ENCODE assay signal across 15 cellular contexts in the genomic region with DNA sequence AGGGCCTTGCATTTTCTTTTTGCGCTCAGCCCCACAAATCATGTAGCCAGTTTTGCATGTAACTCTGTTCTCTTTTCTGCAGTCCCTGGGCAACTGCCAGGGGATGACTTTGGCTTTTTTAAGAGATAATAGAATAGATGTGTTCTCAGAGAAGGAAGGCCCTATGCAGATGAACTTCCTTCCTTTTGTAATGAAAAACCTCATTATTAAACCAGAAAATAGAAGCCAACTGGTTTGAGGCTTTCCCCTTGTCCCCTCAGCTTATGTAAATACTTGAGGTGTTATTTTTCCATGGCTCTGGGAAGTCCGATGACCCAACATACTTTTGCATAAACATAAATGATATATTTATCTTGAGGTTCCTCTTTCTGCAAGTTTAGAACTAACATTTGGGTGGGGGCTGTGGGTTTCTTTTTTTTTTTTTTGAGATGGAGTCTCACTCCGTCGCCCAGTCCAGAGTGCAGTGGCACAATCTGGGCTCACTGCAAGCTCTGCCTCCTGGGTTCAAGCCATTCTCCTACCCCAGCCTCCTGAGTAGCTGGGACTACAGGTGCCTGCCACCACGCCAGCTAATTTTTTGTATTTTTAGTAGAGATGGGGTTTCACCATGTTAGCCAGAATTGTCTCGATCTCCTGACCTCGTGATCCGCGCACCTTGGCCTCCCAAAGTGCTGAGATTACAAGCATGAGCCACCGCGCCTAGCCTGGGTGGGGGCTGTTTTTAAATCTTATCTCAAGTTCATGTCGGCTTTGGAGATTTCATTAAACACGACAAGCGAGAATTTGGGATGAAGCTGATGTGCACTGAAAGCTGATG. TPM values are rescaled to one million over a fixed set of nuclear protein-coding genes. Genes with fewer than 3 reads are reported as not detected.
DNase-seq lines count a peak whose midpoint lies in the region; ATAC-seq, FAIRE-seq and TF ChIP-seq lines count a peak whose summit lies in the region.
"Had no signal": no experiment of that assay in that cellular context is flagged by ENCODE, and none has a peak within 500 bp of the region (broad histone marks: within the 10 kb centered on the region; RNA-seq: fewer than 3 reads in every experiment).

No MANE protein-coding gene starts in this region.

- no peak overlapping the region for H3K4me3 Mint-ChIP-seq in stimulated activated memory B cell treated with anti-CD40 and anti-IgM and Interleukin-4, amounts not matched to agents 10 μg/mL and 1 μg/mL and 100 μg/mL, for 72 hours

- peak; percentile 25 for ATAC-seq in HG02973 (IDR thresholded peaks at IDR 0.05; ENCODE audit: unreplicated experiment)
- peak; percentile 86 for ATAC-seq in stimulated activated memory B cell treated with anti-CD40 and anti-IgM and Interleukin-4, amounts not matched to agents 10 μg/mL and 1 μg/mL and 100 μg/mL, for 72 hours
- ATAC-seq: gastrocnemius medialis, HCT116, Panc1 had no signal

- H3K4me1 Mint-ChIP-seq in stimulated activated memory B cell treated with anti-CD40 and anti-IgM and Interleukin-4, amounts not matched to agents 10 μg/mL and 1 μg/mL and 100 μg/mL, for 72 hours = peaks cover 81% of the 10 kb centered on the region

- FAIRE-seq in GM19239 (lab: Jason Lieb, UNC) = peak; percentile 61
- FAIRE-seq: D721Med had no signal

- H3K9me3 ChIP-seq in ovary = no peaks in the 10 kb centered on the region
- H3K9me3 ChIP-seq: gastrocnemius medialis had no signal

- H3K4me1 ChIP-seq in ovary (ENCODE audit: insufficient read depth) = no peaks in the 10 kb centered on the region
- H3K4me1 ChIP-seq: gastrocnemius medialis had no signal

- no peak for TF ChIP-seq CTCF in ovary (IDR thresholded peaks at IDR 0.05)

- DNase-seq in GM19239 (ENCODE audit: insufficient read length, low spot score) = no peak
- peak; percentile 72 for DNase-seq in OCI-M1 (lab: John Stamatoyannopoulos, UW)
- no peak for DNase-seq in SHP77 (lab: John Stamatoyannopoulos, UW)
- DNase-seq in HuH-7 (ENCODE audit: low spot score) = no peak
- DNase-seq in ovary = no peak
- DNase-seq: gastrocnemius medialis; NCI-H2081; stimulated activated naive CD4-positive, alpha-beta T cell had no signal

- no peak overlapping the region for H3K27ac ChIP-seq in ovary
- H3K27ac ChIP-seq: gastrocnemius medialis had no signal

- 71 to 86% (median 79%) methylated on average over 14 of the region's 14 CpGs for WGBS in ovary, 3 donors

- H3K4me3 ChIP-seq in ovary = no peak overlapping the region
- H3K4me3 ChIP-seq: gastrocnemius medialis had no signal

- no peaks in the 10 kb centered on the region for H3K36me3 ChIP-seq in ovary
- H3K36me3 ChIP-seq: gastrocnemius medialis had no signal

- no peak for TF ChIP-seq EP300 in ovary (IDR thresholded peaks at IDR 0.05)

- no peak for TF ChIP-seq POLR2A in ovary (IDR thresholded peaks at IDR 0.05)

- no peaks in the 10 kb centered on the region for H3K36me3 Mint-ChIP-seq in stimulated activated memory B cell treated with anti-CD40 and anti-IgM and Interleukin-4, amounts not matched to agents 10 μg/mL and 1 μg/mL and 100 μg/mL, for 72 hours

- H3K9me3 Mint-ChIP-seq in stimulated activated memory B cell treated with anti-CD40 and anti-IgM and Interleukin-4, amounts not matched to agents 10 μg/mL and 1 μg/mL and 100 μg/mL, for 72 hours = no peaks in the 10 kb centered on the region

- no peaks in the 10 kb centered on the region for H3K27me3 Mint-ChIP-seq in stimulated activated memory B cell treated with anti-CD40 and anti-IgM and Interleukin-4, amounts not matched to agents 10 μg/mL and 1 μg/mL and 100 μg/mL, for 72 hours

- H3K27me3 ChIP-seq in ovary = no peaks in the 10 kb centered on the region
- H3K27me3 ChIP-seq: gastrocnemius medialis had no signal

- intact Hi-C loops in ovary (cut with DNase I) = no loop called here

- peak overlapping the region; percentile 53 for H3K27ac Mint-ChIP-seq in stimulated activated memory B cell treated with anti-CD40 and anti-IgM and Interleukin-4, amounts not matched to agents 10 μg/mL and 1 μg/mL and 100 μg/mL, for 72 hours

RNA-seq across cellular contexts. Expression of a gene that starts 14.4 kb away (rescaled TPM):
- total RNA-seq in ovary = under 1 TPM in 5 of 7 donors, not detected in 2; 0.10 to 0.60 (median 0.23) TPM
- 1 to 10 TPM in 1 of 2 donors, under 1 TPM in 1; 0.16 to 1.2 TPM for polyA plus RNA-seq in ovary
- total RNA-seq: gastrocnemius medialis, lower leg skin had no signal

RNA-seq across cellular contexts. Expression of a gene that starts 31.2 kb away (rescaled TPM):
- not detected for total RNA-seq in ovary
- polyA plus RNA-seq in ovary = not detected
- total RNA-seq: gastrocnemius medialis, lower leg skin, osteoblast had no signal
